In the genomic region with DNA sequence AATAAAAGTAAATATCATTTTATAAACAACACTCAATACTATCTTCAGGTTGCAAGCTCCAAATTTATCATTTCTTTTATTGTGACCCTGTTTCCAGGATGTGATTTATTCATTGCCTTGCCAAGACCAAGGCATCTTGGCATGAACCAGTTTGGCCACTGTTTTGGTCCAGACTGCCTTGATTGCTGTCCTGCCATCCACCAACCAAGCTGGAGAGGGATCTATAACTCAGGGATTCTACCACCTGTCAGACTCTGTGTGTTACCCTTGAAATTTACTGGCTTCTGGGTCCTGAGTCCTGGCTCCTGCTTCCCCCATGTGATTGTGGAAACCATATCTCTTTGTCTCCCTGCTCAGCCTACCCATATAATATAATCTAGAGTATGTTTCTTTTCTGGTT, we compare ENCODE assay signal across 25 cellular contexts.
"Had no signal": no experiment of that assay in that cellular context is flagged by ENCODE, and none has a peak within 500 bp of the region (broad histone marks: within the 10 kb centered on the region; RNA-seq: fewer than 3 reads in every experiment).

No MANE protein-coding gene starts in this region.

- DNase-seq: hypothalamus; immature natural killer cell; kidney; left colon; left lung; lower lobe of right lung; mammary epithelial cell; mesenchymal stem cell; naive thymus-derived CD8-positive, alpha-beta T cell; nucleus accumbens; pancreas; posterior cingulate gyrus; retina; right cardiac atrium; stimulated activated CD4-positive, alpha-beta T cell treated with anti-CD3 and anti-CD28 coated beads, Interleukin-12 subunit alpha, Interleukin-12 subunit beta, amount 100 ng/mL, for 4 hours; stimulated activated CD4-positive, alpha-beta T cell treated with anti-CD3 and anti-CD28 coated beads, Interleukin-15, amount 100 ng/mL, for 24 hours; stimulated activated CD4-positive, alpha-beta T cell treated with anti-CD3 and anti-CD28 coated beads, Interleukin-2, amount 100 ng/mL, for 24 hours; stimulated activated CD4-positive, alpha-beta T cell treated with anti-CD3 and anti-CD28 coated beads, Interleukin-4, amount 100 ng/mL, for 1 hour; stimulated activated naive CD4-positive, alpha-beta T cell; tibial artery; uterus had no signal

- H3K27ac ChIP-seq: left lung, lower lobe of right lung, pancreas, prostate gland, skin epidermis, suprapubic skin, thoracic aorta, tibial artery, uterus had no signal
